ENCODE assay signal across 8 cellular contexts in the genomic region with DNA sequence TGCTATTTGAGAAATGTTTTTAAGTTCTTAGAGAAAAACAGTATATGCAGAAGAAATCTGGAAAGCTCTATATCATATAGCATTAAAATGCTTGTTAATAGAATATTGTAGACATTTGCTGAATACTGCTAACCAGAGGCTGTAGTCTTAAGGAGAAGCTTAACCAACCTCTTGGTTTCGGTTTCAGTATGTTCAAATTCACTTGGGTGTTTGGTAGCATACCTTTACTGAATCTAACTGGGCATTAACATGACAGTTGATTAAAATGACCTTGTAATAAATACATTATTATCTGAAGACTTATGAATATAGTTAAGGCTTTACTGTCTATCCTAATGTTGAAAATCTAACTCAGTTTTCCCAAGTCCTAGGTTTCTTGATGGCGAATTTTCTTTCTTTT. TPM values are rescaled to one million over a fixed set of nuclear protein-coding genes. Genes with fewer than 3 reads are reported as not detected.
DNase-seq lines count a peak whose midpoint lies in the region; ATAC-seq and TF ChIP-seq lines count a peak whose summit lies in the region.

No MANE protein-coding gene starts in this region.

- peaks cover 64% of the 10 kb centered on the region for H3K4me1 ChIP-seq in CD4-positive, alpha-beta memory T cell (ENCODE audit: insufficient read depth, low read length)
- peaks cover 28% of the 10 kb centered on the region for H3K4me1 ChIP-seq in MM.1S (ENCODE audit: low read length)

- peak overlapping the region; percentile 98 for H3K27ac ChIP-seq in CD4-positive, alpha-beta memory T cell (ENCODE audit: low read depth, low read length)
- H3K27ac ChIP-seq in MM.1S (ENCODE audit: low read length) (peak overlapping the region; percentile 89; the same call in 1 of the 2 replicates), dorsolateral prefrontal cortex (peak overlapping the region in 9 of 59 donors; percentile 3 to 42 (median 18))

- no peak overlapping the region for H3K9ac ChIP-seq in MM.1S (ENCODE audit: low read length)

- H3K4me3 ChIP-seq in CD4-positive, alpha-beta memory T cell (ENCODE audit: low read length in 2 of 2): peak overlapping the region in 1 of 2 donors; percentile 30
- H3K4me3 ChIP-seq in MM.1S (ENCODE audit: low read length): 0 out of 2 replicates have a peak overlapping the region, but pooled peaks have one; percentile 2
- H3K4me3 ChIP-seq in fibroblast of mammary gland (ENCODE audit: control insufficient read depth, low read depth, low read length): no peak overlapping the region
- peak overlapping the region in 15 of 59 donors; percentile 0 to 97 (median 7) for H3K4me3 ChIP-seq in dorsolateral prefrontal cortex

- H3K36me3 Mint-ChIP-seq in CD4-positive, alpha-beta memory T cell: peaks cover 41 to 72% of the 10 kb centered on the region in 2 donors

- CTCF ChIA-PET in CD4-positive, alpha-beta memory T cell (lab: Charles Lee; ENCODE audit: partially characterized antibody): no interaction called here

- H3K79me2 ChIP-seq in MM.1S (ENCODE audit: low read length): peaks cover 98% of the 10 kb centered on the region

- H4K20me1 ChIP-seq in MM.1S (ENCODE audit: insufficient read depth, low read length): peaks cover 19% of the 10 kb centered on the region

- H3K9me2 ChIP-seq in MM.1S (replicated peaks; ENCODE audit: insufficient read depth, low read length): no peaks in the 10 kb centered on the region

- H3K4me3 Mint-ChIP-seq in CD4-positive, alpha-beta memory T cell: peak overlapping the region; percentile 66 to 100 (median 76)

- peak in 4 of 5 donors; percentile 36 to 43 (median 37) for DNase-seq in CD4-positive, alpha-beta memory T cell
- peak; percentile 85 for DNase-seq in MM.1S
- DNase-seq in fibroblast of mammary gland (ENCODE audit: low read depth): peak; percentile 14
- DNase-seq in COR-L47 (lab: John Stamatoyannopoulos, UW): no peak
- no peak for DNase-seq in GOT3 (lab: John Stamatoyannopoulos, UW)
- no peak for DNase-seq in GF-D8 (lab: John Stamatoyannopoulos, UW)
- DNase-seq in dorsolateral prefrontal cortex: no peak

- intact Hi-C loops in CD4-positive, alpha-beta memory T cell (cut with micrococcal nuclease): no loop called here
- intact Hi-C loops in dorsolateral prefrontal cortex (cut with DNase I): no loop called here

- H3K9me3 Mint-ChIP-seq in CD4-positive, alpha-beta memory T cell: no peaks in the 10 kb centered on the region

- H3K27me3 ChIP-seq in CD4-positive, alpha-beta memory T cell (ENCODE audit: insufficient read depth, low read length): no peaks in the 10 kb centered on the region
- H3K27me3 ChIP-seq in MM.1S (replicated peaks; ENCODE audit: insufficient read depth, low read length) (no peaks in the 10 kb centered on the region), dorsolateral prefrontal cortex (no peaks in the 10 kb centered on the region)

- peak overlapping the region; percentile 93 for H3K4me2 ChIP-seq in MM.1S (ENCODE audit: low read depth, low read length)

- H3K36me3 ChIP-seq in CD4-positive, alpha-beta memory T cell (ENCODE audit: insufficient read depth, low read length): peaks cover 27% of the 10 kb centered on the region
- H3K36me3 ChIP-seq in MM.1S (replicated peaks; ENCODE audit: insufficient read depth, low read length): peaks cover 24% of the 10 kb centered on the region

- no peak overlapping the region for H2AFZ ChIP-seq in MM.1S (ENCODE audit: low read length)

- H3F3A ChIP-seq in MM.1S (ENCODE audit: insufficient read depth, low read length): peaks cover 46% of the 10 kb centered on the region

- peaks cover 46 to 77% (median 61%) of the 10 kb centered on the region in 4 donors for H3K4me1 Mint-ChIP-seq in CD4-positive, alpha-beta memory T cell

- ATAC-seq in GM21447 (IDR thresholded peaks at IDR 0.05; ENCODE audit: unreplicated experiment): peak; percentile 48

- no peak for TF ChIP-seq CTCF in MM.1S (IDR thresholded peaks at IDR 0.05; ENCODE audit: low read length)
- no peak for TF ChIP-seq CTCF in fibroblast of mammary gland (conservative IDR thresholded peaks at IDR 0.05; ENCODE audit: control insufficient read depth, insufficient read depth, low read depth, low read length)
- no peak for TF ChIP-seq CTCF in dorsolateral prefrontal cortex (IDR thresholded peaks at IDR 0.05 in 54 of 56, conservative IDR thresholded peaks at IDR 0.05 in 2 of 56; ENCODE audit: low read depth in 1 of 56, partially characterized antibody in 56 of 56)

- POLR2A ChIA-PET in CD4-positive, alpha-beta memory T cell (lab: Charles Lee; ENCODE audit: partially characterized antibody): interaction anchor here (0.6 to 1.5 kb wide), 4 partner anchors 9 to 261 kb away, joined by 3 to 6 read pairs (median 4); partner anchors contain the start of gene DDIAS

- H3K9me3 ChIP-seq in CD4-positive, alpha-beta memory T cell (ENCODE audit: control insufficient read depth in 1 of 2, low read length in 2 of 2): no peaks in the 10 kb centered on the region
- no peaks in the 10 kb centered on the region for H3K9me3 ChIP-seq in MM.1S (replicated peaks; ENCODE audit: insufficient read depth, low read length)

- no peaks in the 10 kb centered on the region for H3K27me3 Mint-ChIP-seq in CD4-positive, alpha-beta memory T cell

- H3K27ac Mint-ChIP-seq in CD4-positive, alpha-beta memory T cell: peak overlapping the region; percentile 48 to 99 (median 67)

RNA-seq across cellular contexts. Expression of gene PCF11, which starts 5.4 kb away (rescaled TPM):
- 100 to 1,000 TPM; 161 to 165 TPM for total RNA-seq in CD4-positive, alpha-beta memory T cell
- polyA plus RNA-seq in CD4-positive, alpha-beta memory T cell: 10 to 100 TPM; 11.6 to 41.9 TPM
- total RNA-seq in dorsolateral prefrontal cortex: 10 to 100 TPM; 43.4 to 84.8 (median 60.0) TPM

RNA-seq across cellular contexts. Expression of gene ANKRD42, which starts 31.1 kb away (rescaled TPM):
- total RNA-seq in CD4-positive, alpha-beta memory T cell: 10 to 100 TPM in 1 of 2 experiments, 1 to 10 TPM in 1; 8.9 to 12.4 TPM
- 1 to 10 TPM; 3.9 to 4.4 TPM for polyA plus RNA-seq in CD4-positive, alpha-beta memory T cell
- total RNA-seq in dorsolateral prefrontal cortex: 10 to 100 TPM in 119 of 120 experiments, 1 to 10 TPM in 1; 9.9 to 46.5 (median 32.4) TPM

Comparison
In these comparisons a context has a peak if more than half of its experiments do, and no peak if none do; other contexts are left out.
1. DNase-seq: peak in CD4-positive, alpha-beta memory T cell (4 of 5), MM.1S (single experiment) and fibroblast of mammary gland (single experiment); none in COR-L47 (single experiment), GOT3 (single experiment), GF-D8 (single experiment) and dorsolateral prefrontal cortex (0 of 10).